In the genomic region with DNA sequence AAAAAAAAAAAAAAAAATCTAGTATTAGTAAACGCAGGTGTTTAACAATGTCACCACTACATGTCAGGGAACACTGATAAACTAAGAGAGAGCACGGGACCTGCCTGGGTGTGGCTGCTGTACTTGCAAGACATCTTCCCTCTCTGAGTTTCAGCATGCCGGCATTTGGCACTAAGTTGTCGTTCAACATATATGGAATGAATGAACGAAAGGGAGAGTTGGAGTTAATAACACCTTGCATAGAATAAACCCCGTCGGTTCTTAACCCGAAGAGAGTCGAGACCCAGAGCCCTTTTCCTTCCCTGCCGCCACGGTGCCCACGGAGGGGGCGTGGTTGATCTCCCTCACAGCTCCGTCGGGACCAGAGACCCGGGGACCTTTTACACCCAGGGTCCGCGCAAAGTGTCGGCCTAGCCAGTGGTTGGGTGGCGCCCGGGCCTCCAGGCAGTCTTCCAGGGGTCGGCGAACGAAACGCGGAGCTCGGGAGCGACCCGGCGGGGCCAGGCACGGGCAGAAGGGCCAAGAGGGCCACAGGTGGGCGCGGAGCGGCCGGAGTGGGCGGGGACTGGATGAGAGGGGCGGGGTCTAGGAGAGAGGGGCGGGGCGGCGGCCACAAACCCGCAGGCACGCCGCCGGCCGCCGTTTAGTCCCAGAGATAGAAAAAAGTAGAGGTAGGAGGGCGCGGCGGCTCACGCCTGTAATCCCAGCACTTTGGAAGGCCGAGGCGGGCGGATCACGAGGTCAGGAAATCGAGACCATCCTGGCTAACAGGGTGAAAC, we compare ENCODE assay signal across 8 cellular contexts. TPM values are rescaled to one million over a fixed set of nuclear protein-coding genes. Genes with fewer than 3 reads are reported as not detected.
DNase-seq lines count a peak whose midpoint lies in the region; ATAC-seq, FAIRE-seq and TF ChIP-seq lines count a peak whose summit lies in the region.

No MANE protein-coding gene starts in this region.

- peak; percentile 65 for FAIRE-seq in GM19239 (lab: Jason Lieb, UNC)
- FAIRE-seq in frontal cortex (lab: Jason Lieb, UNC): no peak

- peaks cover 27% of the 10 kb centered on the region for H3K4me1 ChIP-seq in RWPE2 (ENCODE audit: insufficient read depth, poor library complexity, severe bottlenecking)
- H3K4me1 ChIP-seq in neutrophil (ENCODE audit: control insufficient read depth in 1 of 2, insufficient read depth in 1 of 2, low read depth in 1 of 2, low read length in 1 of 2): peaks cover 13 to 16% of the 10 kb centered on the region in 2 experiments
- H3K4me1 ChIP-seq in subcutaneous abdominal adipose tissue (ENCODE audit: control insufficient read depth in 5 of 5, insufficient read depth in 5 of 5, low read length in 5 of 5): peaks cover 4 to 23% (median 20%) of the 10 kb centered on the region in 5 donors

- ATAC-seq in HG03432 (IDR thresholded peaks at IDR 0.05; ENCODE audit: unreplicated experiment) (peak; percentile 70), RWPE2 (ENCODE audit: low read depth) (peak; percentile 54)

- H3K27me3 ChIP-seq in AG04450 (ENCODE audit: control insufficient read depth, insufficient read depth, low read length) (no peaks in the 10 kb centered on the region), RWPE2 (ENCODE audit: insufficient read depth, poor library complexity, severe bottlenecking) (no peaks in the 10 kb centered on the region), neutrophil (peaks cover 49% of the 10 kb centered on the region), subcutaneous abdominal adipose tissue (ENCODE audit: control insufficient read depth in 5 of 5, insufficient read depth in 4 of 5, low read length in 5 of 5) (no peaks in the 10 kb centered on the region)

- peak overlapping the region; percentile 86 for H3K27ac ChIP-seq in AG04450 (ENCODE audit: low read depth, low read length)
- H3K27ac ChIP-seq in RWPE2 (ENCODE audit: poor library complexity, severe bottlenecking): peak overlapping the region; percentile 74
- H3K27ac ChIP-seq in neutrophil: peak overlapping the region; percentile 79
- H3K27ac ChIP-seq in subcutaneous abdominal adipose tissue (ENCODE audit: low read depth, low read length): peak overlapping the region; percentile 74

- H3K36me3 ChIP-seq in RWPE2 (ENCODE audit: low read depth) (peaks cover 35% of the 10 kb centered on the region), neutrophil (no peaks in the 10 kb centered on the region), subcutaneous abdominal adipose tissue (ENCODE audit: control insufficient read depth in 5 of 5, insufficient read depth in 5 of 5, low read length in 5 of 5) (peaks cover 0 to 9% (median 5%) of the 10 kb centered on the region in 5 donors)

- POLR2A ChIA-PET in AG04450 (lab: Yijun Ruan, JAX): interaction anchor here (0.5 to 1.3 kb wide), 8 partner anchors 10 to 337 kb away, joined by 3 to 10 read pairs (median 3); a partner anchor contains a TSS

- H3K9me3 ChIP-seq in AG04450 (ENCODE audit: control insufficient read depth, insufficient read depth, low read length): peaks cover 4% of the 10 kb centered on the region; the same call in 1 of the 2 replicates
- H3K9me3 ChIP-seq in RWPE2 (ENCODE audit: severe bottlenecking): no peaks in the 10 kb centered on the region
- no peaks in the 10 kb centered on the region for H3K9me3 ChIP-seq in neutrophil
- H3K9me3 ChIP-seq in subcutaneous abdominal adipose tissue (ENCODE audit: control insufficient read depth in 5 of 5, low read length in 5 of 5): no peaks in the 10 kb centered on the region

- CTCF ChIA-PET in AG04450 (lab: Charles Lee): interaction anchor here (0.5 to 1.4 kb wide), 28 partner anchors 10 to 640 kb away, joined by 3 to 12 read pairs (median 4); a partner anchor contains a TSS

- peak overlapping the region; percentile 56 for H3K4me3 ChIP-seq in AG04450 (ENCODE audit: low read depth, low read length)
- H3K4me3 ChIP-seq in RWPE2 (ENCODE audit: severe bottlenecking): peak overlapping the region; percentile 74
- peak overlapping the region; percentile 81 to 84 for H3K4me3 ChIP-seq in neutrophil (ENCODE audit: low read depth in 1 of 2, low read length in 1 of 2)
- peak overlapping the region in 4 of 5 donors; percentile 95 to 100 (median 98) for H3K4me3 ChIP-seq in subcutaneous abdominal adipose tissue (ENCODE audit: low read depth in 1 of 5, low read length in 5 of 5)

- TF ChIP-seq CTCF in AG04450 (IDR thresholded peaks at IDR 0.05; ENCODE audit: low read depth, low read length) (no peak), RWPE2 (IDR thresholded peaks at IDR 0.05; ENCODE audit: poor library complexity, severe bottlenecking) (no peak), neutrophil (IDR thresholded peaks at IDR 0.05) (no peak)

- peak overlapping the region in 4 of 5 donors; percentile 30 to 97 (median 78) for H3K9ac ChIP-seq in subcutaneous abdominal adipose tissue (ENCODE audit: low read length in 5 of 5)

- no peak for DNase-seq in AG04450 (ENCODE audit: low read depth, low spot score)
- DNase-seq in GM19239 (ENCODE audit: insufficient read length, low spot score): peak; percentile 77
- DNase-seq in RWPE2 (ENCODE audit: low spot score): no peak
- DNase-seq in activated gamma-delta T cell (lab: John Stamatoyannopoulos, UW): peak; percentile 53
- peak; percentile 68 to 88 for DNase-seq in frontal cortex (ENCODE audit: low spot score in 2 of 2)

RNA-seq across cellular contexts. Expression of a gene that starts 0.8 kb away (rescaled TPM):
- polyA plus RNA-seq in AG04450 (2011; rRNA removed): 83.5 and 88.2 TPM in 2 replicates
- polyA minus RNA-seq in AG04450 (2011; rRNA and poly(A)+ RNA removed): 45.7 and 50.0 TPM in 2 replicates
- total RNA-seq in frontal cortex: 33.8 TPM

RNA-seq across cellular contexts. Expression of a gene that starts 25.1 kb away (rescaled TPM):
- polyA plus RNA-seq in AG04450 (2011; rRNA removed): 583 and 610 TPM in 2 replicates
- 182 and 220 TPM in 2 replicates for polyA minus RNA-seq in AG04450 (2011; rRNA and poly(A)+ RNA removed)
- 35.1 TPM for total RNA-seq in frontal cortex

Comparison
In these comparisons a context has a peak if more than half of its experiments do, and no peak if none do; other contexts are left out.
1. DNase-seq: peak in GM19239 (single experiment), activated gamma-delta T cell (single experiment) and frontal cortex (2 of 2); none in AG04450 (single experiment) and RWPE2 (single experiment).
2. Peak in every context shown above with its lines, with median percentiles within 50 percentile points of each other: H3K27ac ChIP-seq and H3K4me3 ChIP-seq.